In genomic region chr6:35468980-35469710, GRCh38 we compare ENCODE assay signal across 6 cellular contexts. TPM values are rescaled to one million over a fixed set of nuclear protein-coding genes. Genes with fewer than 3 reads are reported as not detected.
DNase-seq lines count a peak whose midpoint lies in the region; ATAC-seq and TF ChIP-seq lines count a peak whose summit lies in the region.

No MANE protein-coding gene starts in this region.

- H3K9me3 ChIP-seq in iPS DF 6.9 (ENCODE audit: control insufficient read depth, insufficient read depth, low read length): no peaks in the 10 kb centered on the region
- H3K9me3 ChIP-seq in upper lobe of right lung: no peaks in the 10 kb centered on the region

- DNase-seq in GM12864 (ENCODE audit: low read depth) (no peak), iPS DF 6.9 (ENCODE audit: low read depth, low spot score) (no peak), upper lobe of right lung (peak; percentile 75), putamen (ENCODE audit: low spot score) (no peak)

- H3K4me1 ChIP-seq in iPS DF 6.9 (ENCODE audit: control insufficient read depth, insufficient read depth, low read length) (no peaks in the 10 kb centered on the region; the same call in 1 of the 2 replicates), upper lobe of right lung (peaks cover 16% of the 10 kb centered on the region)

- TF ChIP-seq CTCF in GM12864 (IDR thresholded peaks at IDR 0.05; ENCODE audit: low read depth, low read length, missing control alignments) (no peak), upper lobe of right lung (IDR thresholded peaks at IDR 0.05) (no peak)

- H3K27ac ChIP-seq in iPS DF 6.9 (ENCODE audit: low read length) (no peak overlapping the region), upper lobe of right lung (peak overlapping the region; percentile 90)

- H3K4me3 ChIP-seq in GM12864 (ENCODE audit: low read depth, low read length) (peak overlapping the region; percentile 79), iPS DF 6.9 (ENCODE audit: low read length) (peak overlapping the region; percentile 64), upper lobe of right lung (peak overlapping the region; percentile 91)

- ATAC-seq in upper lobe of right lung (no peak), HG03469 (IDR thresholded peaks at IDR 0.05; ENCODE audit: unreplicated experiment) (no peak)

- H3K27me3 ChIP-seq in iPS DF 6.9 (ENCODE audit: control insufficient read depth, insufficient read depth, low read length) (no peaks in the 10 kb centered on the region), upper lobe of right lung (no peaks in the 10 kb centered on the region)

- intact Hi-C loops in upper lobe of right lung (cut with DNase I): no loop called here

- peaks cover 32% of the 10 kb centered on the region for H3K36me3 ChIP-seq in iPS DF 6.9 (ENCODE audit: control insufficient read depth, insufficient read depth, low read length)
- peaks cover 43% of the 10 kb centered on the region for H3K36me3 ChIP-seq in upper lobe of right lung

- peak; percentile 6; the same call in 1 of the 2 replicates for TF ChIP-seq POLR2A in Raji (IDR thresholded peaks at IDR 0.05; ENCODE audit: insufficient read depth, low read depth, low read length)

- no CpG with 5 or more reads among the region's 37 CpGs for WGBS in iPS DF 6.9 (ENCODE audit: insufficient coverage, insufficient read length)

RNA-seq across cellular contexts. Expression of gene RPL10A, which starts 0.9 kb away (rescaled TPM):
- total RNA-seq in upper lobe of right lung: 941 TPM

RNA-seq across cellular contexts. Expression of gene FANCE, which starts 17.0 kb away (rescaled TPM):
- total RNA-seq in upper lobe of right lung: 10.4 TPM

RNA-seq across cellular contexts. Expression of gene TEAD3, which starts 27.7 kb away (rescaled TPM):
- total RNA-seq in upper lobe of right lung: 23.4 TPM

RNA-seq across cellular contexts. Expression of gene TULP1, which starts 43.6 kb away (rescaled TPM):
- total RNA-seq in upper lobe of right lung: not detected
